Comparison of ENCODE assay signal across 20 cellular contexts in genomic region chr2:23361185-23361584, GRCh38.
"Had no signal": no experiment of that assay in that cellular context is flagged by ENCODE, and none has a peak within 500 bp of the region (broad histone marks: within the 10 kb centered on the region; RNA-seq: fewer than 3 reads in every experiment).

No MANE protein-coding gene starts in this region.

- H3K36me3 ChIP-seq: colonic mucosa, left lung, lower lobe of right lung, neural progenitor cell, ovary, suprapubic skin, thyroid gland, uterus had no signal

- FAIRE-seq: endothelial cell of umbilical vein had no signal

- H3K79me2 ChIP-seq: hepatocyte had no signal

- H3K9ac ChIP-seq: neural progenitor cell had no signal

- H3K27ac ChIP-seq: colonic mucosa, left lung, lower lobe of right lung, neural progenitor cell, ovary, suprapubic skin, thyroid gland, uterus had no signal

- H3K27me3 ChIP-seq: colonic mucosa, hepatocyte, left lung, neural progenitor cell, ovary, thyroid gland, uterus had no signal

- H3K4me1 ChIP-seq: colonic mucosa, left lung, lower lobe of right lung, neural progenitor cell, suprapubic skin, thyroid gland, uterus had no signal

- H3K4me2 ChIP-seq: hepatocyte, neural progenitor cell had no signal

- H3K9me3 ChIP-seq: colonic mucosa, left lung, lower lobe of right lung, ovary, suprapubic skin, thyroid gland, uterus had no signal

- H3K4me3 ChIP-seq: colonic mucosa, hepatocyte, left lung, lower lobe of right lung, neural progenitor cell, ovary, suprapubic skin, thyroid gland, uterus had no signal

- H2AFZ ChIP-seq: hepatocyte, neural progenitor cell had no signal

- ATAC-seq: left lung; natural killer cell; right cardiac atrium; stimulated activated effector memory CD8-positive, alpha-beta T cell treated with anti-CD3 and anti-CD28 coated beads, Interleukin-12 subunit alpha, Interleukin-12 subunit beta, amount 100 ng/mL, for 72 hours; stimulated activated naive CD8-positive, alpha-beta T cell treated with anti-CD3 and anti-CD28 coated beads, Interleukin-15, Interleukin-2, amounts not matched to agents 100 U/mL and 50 U/mL, for 24 hours had no signal

- DNase-seq: colonic mucosa; dermis blood vessel endothelial cell; erythroblast; head of caudate nucleus; left lung; natural killer cell; nucleus accumbens; ovary; right cardiac atrium; stimulated activated CD4-positive, alpha-beta T cell treated with anti-CD3 and anti-CD28 coated beads, Interleukin-4, amount 100 ng/mL, for 1 hour; stimulated activated CD8-positive, alpha-beta memory T cell treated with anti-CD3 and anti-CD28 coated beads, Interleukin-4, amount 100 ng/mL, for 48 hours; stimulated activated naive CD8-positive, alpha-beta T cell treated with anti-CD3 and anti-CD28 coated beads, Interleukin-15, Interleukin-2, amounts not matched to agents 100 U/mL and 50 U/mL, for 24 hours; thyroid gland; uterus had no signal
